ENCODE assay signal across 8 cellular contexts in the genomic region with DNA sequence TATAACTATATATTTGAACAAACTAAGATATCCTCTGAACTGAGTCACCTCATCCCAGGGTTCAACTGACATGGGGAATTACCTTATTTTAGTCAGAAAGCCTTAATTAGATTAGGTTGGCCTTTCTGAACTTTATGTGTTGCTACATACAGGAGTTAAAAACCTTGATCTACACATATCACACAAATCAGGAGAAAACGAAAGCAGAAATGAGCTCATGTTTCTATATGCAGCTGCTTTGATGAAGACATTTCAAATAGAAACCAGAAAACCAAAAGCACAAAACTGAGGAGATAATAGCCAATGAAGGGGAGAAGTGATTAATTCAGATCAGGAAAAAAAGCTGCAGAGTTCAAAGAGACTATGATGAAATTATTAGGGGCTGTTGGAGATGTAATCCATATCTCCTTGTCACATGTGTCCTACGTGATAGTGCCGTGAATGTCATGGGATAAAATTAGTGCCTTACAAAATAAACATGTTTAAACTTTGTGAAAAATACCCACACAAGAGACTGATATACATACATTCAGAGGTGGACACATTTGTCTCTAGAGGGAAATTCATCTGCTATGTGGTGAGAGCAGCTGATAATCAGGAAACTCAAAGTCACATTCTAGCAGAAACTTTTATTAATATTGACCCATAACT.
DNase-seq lines count a peak whose midpoint lies in the region; ATAC-seq and TF ChIP-seq lines count a peak whose summit lies in the region.

No MANE protein-coding gene starts in this region.

- intact Hi-C loops in stomach (cut with DNase I; ENCODE audit: low total_unique reads) = no loop called here

- H3K4me3 ChIP-seq in BLaER1 treated with 17β-estradiol and CSF1 and Interleukin-3, amounts not matched to agents 10 nM and 100 nM = peak overlapping the region in 2 of 10 experiments; percentile 4 to 22; a peak in 3 of 20 replicates
- no peak overlapping the region for H3K4me3 ChIP-seq in stomach

- TF ChIP-seq CTCF in stomach (IDR thresholded peaks at IDR 0.05) = no peak

- peaks cover 19 to 31% (median 27%) of the 10 kb centered on the region in 10 experiments for H3K4me1 ChIP-seq in BLaER1 treated with 17β-estradiol and CSF1 and Interleukin-3, amounts not matched to agents 10 nM and 100 nM
- peaks cover 0 to 6% (median 3%) of the 10 kb centered on the region in 4 donors for H3K4me1 ChIP-seq in stomach

- peak overlapping the region in 6 of 11 experiments; percentile 1 to 15 (median 8); a peak in 6 of 22 replicates for H3K9ac ChIP-seq in BLaER1 treated with 17β-estradiol and CSF1 and Interleukin-3, amounts not matched to agents 10 nM and 100 nM

- no peaks in the 10 kb centered on the region for H3K36me3 ChIP-seq in BLaER1 treated with 17β-estradiol and CSF1 and Interleukin-3, amounts not matched to agents 10 nM and 100 nM
- H3K36me3 ChIP-seq in stomach = no peaks in the 10 kb centered on the region

- no peak for TF ChIP-seq POLR2A in stomach (IDR thresholded peaks at IDR 0.05)

- 35 to 50% (median 40%) methylated on average over 3 of the region's 3 CpGs for WGBS in stomach, 5 donors

- peak overlapping the region in 6 of 11 experiments; percentile 1 to 61 (median 40); a peak in 7 of 22 replicates for H3K27ac ChIP-seq in BLaER1 treated with 17β-estradiol and CSF1 and Interleukin-3, amounts not matched to agents 10 nM and 100 nM
- H3K27ac ChIP-seq in stomach = no peak overlapping the region

- H3K27me3 ChIP-seq in BLaER1 treated with 17β-estradiol and CSF1 and Interleukin-3, amounts not matched to agents 10 nM and 100 nM = no peaks in the 10 kb centered on the region
- no peaks in the 10 kb centered on the region for H3K27me3 ChIP-seq in stomach

- no peak for TF ChIP-seq EP300 in stomach (IDR thresholded peaks at IDR 0.05)

- ATAC-seq in GM18867 (IDR thresholded peaks at IDR 0.05; ENCODE audit: unreplicated experiment) = peak; percentile 84
- peak; percentile 40 for ATAC-seq in HG02970 (IDR thresholded peaks at IDR 0.05; ENCODE audit: low FRiP score, unreplicated experiment)

- H4K20me1 ChIP-seq in BLaER1 treated with 17β-estradiol and CSF1 and Interleukin-3, amounts not matched to agents 10 nM and 100 nM = no peaks in the 10 kb centered on the region

- H3K9me3 ChIP-seq in BLaER1 treated with 17β-estradiol and CSF1 and Interleukin-3, amounts not matched to agents 10 nM and 100 nM (replicated peaks in 1 of 11) = peaks cover 0 to 7% (median 0%) of the 10 kb centered on the region in 11 experiments; a peak in 1 of 22 replicates
- no peaks in the 10 kb centered on the region for H3K9me3 ChIP-seq in stomach

- DNase-seq in OCI-M1 (lab: John Stamatoyannopoulos, UW) = peak; percentile 86
- DNase-seq in dedifferentiated amniotic fluid mesenchymal stem cell (ENCODE audit: extremely low spot score) = no peak
- no peak for DNase-seq in stomach
- DNase-seq in Ammon's horn (ENCODE audit: low spot score) = no peak
- no peak for DNase-seq in NCI-H526 (lab: John Stamatoyannopoulos, UW)

- H3K4me2 ChIP-seq in BLaER1 treated with 17β-estradiol and CSF1 and Interleukin-3, amounts not matched to agents 10 nM and 100 nM = peak overlapping the region; percentile 47 to 81 (median 61)

Comparison
In these comparisons a context has a peak if more than half of its experiments do, and no peak if none do; other contexts are left out.
1. H3K27ac ChIP-seq: peak in BLaER1 treated with 17β-estradiol and CSF1 and Interleukin-3, amounts not matched to agents 10 nM and 100 nM (6 of 11); none in stomach (0 of 5).